ENCODE assay signal across 25 cellular contexts in the genomic region with DNA sequence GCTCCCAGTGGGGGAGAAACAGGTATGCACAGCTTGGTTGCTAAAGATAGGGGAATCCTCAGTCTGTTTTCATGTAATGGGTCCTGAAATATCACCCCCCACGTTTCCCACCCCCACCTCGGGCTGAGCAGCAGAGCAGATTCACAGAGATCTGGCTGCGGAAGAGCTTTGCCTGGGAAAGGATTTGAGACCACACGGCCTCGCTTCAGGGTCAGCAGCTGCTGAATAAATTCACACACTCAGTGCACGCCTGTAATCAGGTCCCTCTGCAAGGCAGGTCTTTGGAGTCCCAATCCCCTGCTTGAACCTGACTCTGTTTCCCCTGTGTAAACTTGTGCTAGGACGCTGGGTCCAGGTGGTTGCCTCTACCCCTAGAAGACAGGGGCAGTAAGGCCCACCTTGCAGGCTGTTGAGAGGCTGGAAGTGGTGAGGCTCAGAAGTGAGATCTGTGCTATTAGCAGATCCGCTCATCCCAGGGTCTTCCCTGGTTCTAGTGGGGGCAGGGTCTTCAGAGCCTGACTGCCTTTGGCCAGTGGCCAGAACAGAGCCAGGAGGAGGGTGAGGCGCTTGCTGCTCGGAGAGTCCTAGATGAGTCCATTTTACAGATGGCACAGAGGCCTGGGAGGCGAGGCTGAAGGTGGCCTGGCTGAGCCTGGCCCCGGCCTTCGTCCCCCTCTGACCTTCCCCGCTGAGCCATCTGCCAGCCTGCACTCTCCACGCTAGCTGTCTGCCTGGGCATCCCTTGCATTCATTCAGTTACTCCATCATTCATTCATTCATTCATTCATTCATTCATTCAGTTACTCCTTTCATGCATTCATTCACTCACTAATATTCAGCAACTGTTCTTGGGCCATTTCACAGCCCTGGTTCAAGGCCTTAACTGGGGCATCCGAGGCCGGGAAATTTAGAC. TPM values are rescaled to one million over a fixed set of nuclear protein-coding genes. Genes with fewer than 3 reads are reported as not detected.
DNase-seq lines count a peak whose midpoint lies in the region; ATAC-seq, FAIRE-seq and TF ChIP-seq lines count a peak whose summit lies in the region.
"Had no signal": no experiment of that assay in that cellular context is flagged by ENCODE, and none has a peak within 500 bp of the region (broad histone marks: within the 10 kb centered on the region; RNA-seq: fewer than 3 reads in every experiment).

No MANE protein-coding gene starts in this region.

- no peaks in the 10 kb centered on the region for H3K36me3 ChIP-seq in GM12878 (ENCODE audit: control insufficient read depth in 2 of 2, insufficient read depth in 2 of 2, low read length in 1 of 2)
- no peaks in the 10 kb centered on the region for H3K36me3 ChIP-seq in spleen
- H3K36me3 ChIP-seq: BLaER1 had no signal

- no peak overlapping the region for H3K4me3 ChIP-seq in GM12878
- H3K4me3 ChIP-seq in spleen = no peak overlapping the region
- H3K4me3 ChIP-seq: BLaER1, GM23338 had no signal

- CTCF ChIA-PET in GM12878 (lab: Yijun Ruan, JAX) = interaction anchor here (0.6 to 0.7 kb wide), 2 partner anchors 122 to 888 kb away, joined by 3 read pairs; no protein-coding TSS in a partner anchor

- POLR2A ChIA-PET in GM12878 (lab: Charles Lee) = no interaction called here

- WGBS in GM12878 (ENCODE audit: insufficient coverage, insufficient replicate concordance, low lambda C conversion rate, missing lambda C conversion rate) = 28% methylated on average over 16 of the region's 17 CpGs
- WGBS in spleen, 5 donors = 83 to 95% (median 84%) methylated on average over 16 to 17 of the region's 17 CpGs

- H3K27ac ChIP-seq in GM12878 (ENCODE audit: control insufficient read depth, insufficient read depth) = no peak overlapping the region
- H3K27ac ChIP-seq in spleen = no peak overlapping the region
- H3K27ac ChIP-seq: 22Rv1, BLaER1 had no signal

- TF ChIP-seq RAD21 in GM12878 (IDR thresholded peaks at IDR 0.05; ENCODE audit: insufficient read depth, low read depth, low read length) = no peak

- TF ChIP-seq CTCF in GM12878 (IDR thresholded peaks at IDR 0.05 in 2 of 3, conservative IDR thresholded peaks at IDR 0.05 in 1 of 3; ENCODE audit: control insufficient read depth in 2 of 3, extremely low read depth in 1 of 3, insufficient read depth in 1 of 3, low read depth in 3 of 3, low read length in 3 of 3) = no peak
- no peak for TF ChIP-seq CTCF in spleen (IDR thresholded peaks at IDR 0.05 in 8 of 11, conservative IDR thresholded peaks at IDR 0.05 in 3 of 11)

- no TSS peak for BruUV-seq in GM12878 (replicated peaks; lab: Mats Ljungman, UMichigan)

- RAD21 ChIA-PET in GM12878 (lab: Charles Lee; ENCODE audit: unreplicated experiment) = no interaction called here

- FAIRE-seq in GM12878 (lab: Jason Lieb, UNC) = no peak
- FAIRE-seq: GM12891 had no signal

- in situ Hi-C loops in GM12878 (cut with MboI) = no loop called here

- H3K4me1 ChIP-seq in GM12878 (ENCODE audit: control insufficient read depth, insufficient read depth, low read length) (no peaks in the 10 kb centered on the region), spleen (no peaks in the 10 kb centered on the region)
- H3K4me1 ChIP-seq: Caco-2 had no signal

- no peaks in the 10 kb centered on the region for H4K20me1 ChIP-seq in GM12878 (ENCODE audit: control insufficient read depth, insufficient read depth)
- H4K20me1 ChIP-seq: BLaER1 had no signal

- TF ChIP-seq EP300 in GM12878 (IDR thresholded peaks at IDR 0.05; ENCODE audit: borderline replicate concordance in 1 of 2, control insufficient read depth in 1 of 2, low read depth in 2 of 2, low read length in 2 of 2) = no peak

- ATAC-seq in GM12878 (no peak), GM21381 (IDR thresholded peaks at IDR 0.05; ENCODE audit: unreplicated experiment) (no peak)
- ATAC-seq: GM23338 had no signal

- intact Hi-C loops in GM12878 (cut with micrococcal nuclease; ENCODE audit: unreplicated experiment) (no loop called here), spleen (cut with DNase I; ENCODE audit: low total_unique reads) (no loop called here)

- no peak overlapping the region for H2AFZ ChIP-seq in GM12878 (ENCODE audit: control insufficient read depth, low read depth, low read length)
- H2AFZ ChIP-seq: GM23338 had no signal

- no peak overlapping the region for H3K4me2 ChIP-seq in GM12878 (ENCODE audit: control insufficient read depth, insufficient read depth)
- H3K4me2 ChIP-seq: BLaER1, GM23338 had no signal

- SMC1A ChIA-PET in GM12878 (lab: Charles Lee; ENCODE audit: uncharacterized antibody, unreplicated experiment) = no interaction called here

- H3K9me3 ChIP-seq in GM12878 (replicated peaks; ENCODE audit: control insufficient read depth, insufficient read depth, low read length) (no peaks in the 10 kb centered on the region), spleen (no peaks in the 10 kb centered on the region)
- H3K9me3 ChIP-seq: BLaER1, Caco-2 had no signal

- no peak for TF ChIP-seq POLR2A in GM12878 (IDR thresholded peaks at IDR 0.05; ENCODE audit: low read depth, low read length)
- TF ChIP-seq POLR2A in spleen (IDR thresholded peaks at IDR 0.05) = no peak

- no peaks in the 10 kb centered on the region for H3K79me2 ChIP-seq in GM12878 (ENCODE audit: control insufficient read depth, insufficient read depth, low read length)

- DNase-seq in NCI-H82 (lab: John Stamatoyannopoulos, UW) = peak; percentile 20
- DNase-seq in NCI-H82 treated with DMSO at 0.1 percent for 48 hours (lab: John Stamatoyannopoulos, UW; ENCODE audit: unreplicated experiment) = no peak
- no peak for DNase-seq in GM12878 (ENCODE audit: low read depth, low spot score)
- DNase-seq in mesenteric fat pad (ENCODE audit: low spot score) = peak; percentile 83
- DNase-seq in spleen = peak; percentile 64
- DNase-seq in T-helper 9 cell = no peak
- DNase-seq in DMS79 treated with DMSO at 0.1 percent for 48 hours (lab: John Stamatoyannopoulos, UW) = no peak
- DNase-seq: ACHN; Caco-2; CD4-positive, alpha-beta T cell; DMS 273 treated with DMSO at 0.1 percent for 48 hours; DND-41; HCEC 1CT; Kasumi-1; NCI-H1417; NCI-H1694 treated with DMSO at 0.1 percent for 48 hours; NCI-H2081 treated with DMSO at 0.1 percent for 48 hours; NCI-H2171 treated with DMSO at 0.1 percent for 48 hours; NCI-H524 treated with DMSO at 0.1 percent for 48 hours; SHP77 had no signal

- H3K9ac ChIP-seq in GM12878 (ENCODE audit: control insufficient read depth, insufficient read depth, low read length) = no peak overlapping the region
- H3K9ac ChIP-seq: BLaER1 had no signal

- peaks cover 0 to 6% of the 10 kb centered on the region in 2 experiments; a peak in 3 of 4 replicates for H3K27me3 ChIP-seq in GM12878 (replicated peaks in 1 of 2; ENCODE audit: control insufficient read depth in 2 of 2, insufficient read depth in 2 of 2, low read length in 1 of 2)
- H3K27me3 ChIP-seq in spleen (replicated peaks in 1 of 7) = peaks cover 0 to 4% (median 0%) of the 10 kb centered on the region in 7 donors
- H3K27me3 ChIP-seq: BLaER1 had no signal

TF ChIP-seq in GM12878, 131 proteins besides CTCF, POLR2A, EP300 and RAD21:
- peak; percentile 84 for TF ChIP-seq ZNF24 (IDR thresholded peaks at IDR 0.05)
- no peak for TF ChIP-seq ZBED1 (IDR thresholded peaks at IDR 0.05; ENCODE audit: borderline replicate concordance)
TF ChIP-seq in GM12878: peak in this region for 1.

RNA-seq across cellular contexts. Expression of a gene that starts 16.7 kb away (rescaled TPM):
- 0.12 and 0.21 TPM in 2 replicates for total RNA-seq in GM12878 (2013; cell fraction: nucleolus; rRNA removed)
- total RNA-seq in GM12878 (2014; rRNA removed) (0.05 and 0.28 TPM in 2 replicates), GM12878 (2014; rRNA removed; fragmentation: Illumina TruSeq; extraction: Trizol) (0.04 and 0.05 TPM in 2 replicates), GM12878 (2021) (0.16 and 0.26 TPM in 2 replicates), mesenteric fat pad (35.8 TPM), spleen (1 to 10 TPM in 6 of 7 donors, under 1 TPM in 1; 0.85 to 2.5 (median 1.6) TPM)
- polyA plus RNA-seq in GM12878 (2011; ENCODE audit: low read depth) = 0.07 TPM
- polyA plus RNA-seq in GM12878 (2011; rRNA removed) (0.03 and 0.05 TPM in 2 replicates), GM12878 (2014; fragmentation: Illumina TruSeq; extraction: Trizol) (0.04 TPM in 1 of 2 replicates, not detected in the other), GM12878 (2014; fragmentation: Nextera tagmentation; extraction: Ambion mirVana) (not detected), GM12878 (2014; rRNA removed) (0.05 TPM in 2 replicates), GM12878 (2016; fragmentation: Nextera tagmentation; extraction: Ambion mirVana) (not detected), spleen (1 to 10 TPM in 1 of 3 donors, under 1 TPM in 2; 0.26 to 1.0 (median 0.49) TPM)
- 0.06 and 0.08 TPM in 2 replicates for polyA plus RNA-seq in GM12878 (2011; cell fraction: cytosol; rRNA removed)
- 0.16 and 0.20 TPM in 2 replicates for polyA plus RNA-seq in GM12878 (2011; cell fraction: nucleus; rRNA removed)
- 0.07 and 0.12 TPM in 2 replicates for polyA plus RNA-seq in GM12878 (2012)
- polyA minus RNA-seq in GM12878 (2011; rRNA and poly(A)+ RNA removed) = 0.05 and 0.07 TPM in 2 replicates
- not detected in 2 replicates for polyA minus RNA-seq in GM12878 (2011; cell fraction: cytosol; rRNA and poly(A)+ RNA removed)
- polyA minus RNA-seq in GM12878 (2011; cell fraction: nucleus; rRNA and poly(A)+ RNA removed) = 0.12 and 0.19 TPM in 2 replicates

Comparison
In these comparisons a context has a peak if more than half of its experiments do, and no peak if none do; other contexts are left out.
1. DNase-seq: peak in NCI-H82 (single experiment), mesenteric fat pad (single experiment) and spleen (single experiment); none in NCI-H82 treated with DMSO at 0.1 percent for 48 hours (single experiment), GM12878 (single experiment), T-helper 9 cell (single experiment) and DMS79 treated with DMSO at 0.1 percent for 48 hours (single experiment).
2. RNA of a gene that starts 16.7 kb away (total RNA-seq): 35.8 TPM in mesenteric fat pad (single experiment); 0.85 to 2.5 TPM in spleen and 0.04 to 0.28 TPM in GM12878; every median in the first group is over 10 times any median in the second.